Comparison of ENCODE assay signal across 8 cellular contexts in the genomic region with DNA sequence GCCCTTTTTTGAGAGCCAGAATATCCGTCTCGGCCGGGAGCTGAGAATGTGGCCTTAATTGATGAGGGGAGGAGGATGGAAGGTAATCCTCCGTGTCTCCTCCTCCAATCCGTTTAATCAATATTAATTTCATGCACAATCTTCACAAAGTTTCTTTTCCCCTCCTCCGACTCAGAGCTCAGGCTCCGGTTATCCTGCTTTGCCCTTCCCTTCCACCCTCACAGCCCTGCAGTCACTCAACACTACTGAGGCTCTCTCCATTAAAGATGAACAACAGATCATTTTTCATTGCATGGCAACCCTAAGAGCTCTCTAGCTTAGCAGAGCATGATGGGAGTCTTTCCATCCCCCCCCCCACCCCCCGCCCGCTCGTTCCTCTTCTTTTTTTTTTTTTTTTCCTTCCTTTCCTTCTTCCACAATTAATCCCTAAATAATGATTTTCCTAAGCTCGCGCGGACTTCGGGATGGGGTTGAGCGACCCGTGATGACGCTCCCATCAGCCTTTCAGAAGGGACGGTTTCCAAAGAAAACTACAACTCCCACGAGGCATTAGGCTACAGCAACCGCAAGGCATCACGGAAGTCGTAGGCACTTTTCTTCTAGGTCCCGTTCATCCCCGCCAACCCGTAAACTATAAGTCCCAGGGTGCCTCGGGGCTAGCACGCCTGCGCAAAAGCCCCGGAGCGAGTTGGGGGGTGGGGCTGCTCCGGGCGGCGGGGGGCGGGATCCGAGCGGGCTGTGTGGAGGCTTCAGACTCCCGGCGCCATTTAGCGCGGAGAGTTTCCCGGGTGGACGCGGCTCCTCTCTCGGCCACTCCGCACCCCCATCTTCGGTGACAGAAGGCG. TPM values are rescaled to one million over a fixed set of nuclear protein-coding genes. Genes with fewer than 3 reads are reported as not detected.
DNase-seq lines count a peak whose midpoint lies in the region; FAIRE-seq and TF ChIP-seq lines count a peak whose summit lies in the region.

TSS of gene WNK1 (plus strand) at position 752 of the 845 bp plus-strand sequence. CDS start 987 bp downstream, outside the sequence.

- POLR2A ChIA-PET in HEK293T (lab: Yijun Ruan, JAX) = interaction anchor here (0.6 to 4.4 kb wide), 41 partner anchors 10 to 351 kb away, joined by 3 to 43 read pairs (median 4); partner anchors contain the start of genes CCDC77, NINJ2 and RAD52

- H3K4me1 ChIP-seq in neuronal stem cell (ENCODE audit: control insufficient read depth in 2 of 2, insufficient read depth in 1 of 2, low read depth in 1 of 2, low read length in 2 of 2) = peaks cover 1 to 17% of the 10 kb centered on the region in 2 donors

- H3K27ac ChIP-seq in neuronal stem cell (replicated peaks; ENCODE audit: low read length) (peak within 1 kb of the TSS; percentile 93), substantia nigra (ENCODE audit: low read depth, low read length, poor library complexity, severe bottlenecking) (peak within 1 kb of the TSS; percentile 95)

- peak within 1 kb of the TSS; percentile 89 for H3K4me2 ChIP-seq in neuronal stem cell (ENCODE audit: insufficient read depth, low read length, poor library complexity, severe bottlenecking)

- no CpG with 5 or more reads among the region's 47 CpGs for WGBS in neuronal stem cell (ENCODE audit: extremely low coverage in 2 of 2, insufficient read length in 2 of 2, insufficient replicate concordance in 1 of 2), 2 donors

- H4K8ac ChIP-seq in neuronal stem cell (ENCODE audit: low read depth, low read length) = peak within 1 kb of the TSS; percentile 17

- peak within 1 kb of the TSS; percentile 100 for H3K9ac ChIP-seq in neuronal stem cell (ENCODE audit: low read depth, low read length, poor library complexity)

- no peak within 1 kb of the TSS for H2BK12ac ChIP-seq in neuronal stem cell (ENCODE audit: low read length)

- peak within 1 kb of the TSS; percentile 87 for H2AFZ ChIP-seq in neuronal stem cell (ENCODE audit: low read length)

- H3K23ac ChIP-seq in neuronal stem cell (ENCODE audit: low read depth, low read length, poor library complexity) = peak within 1 kb of the TSS; percentile 96

- FAIRE-seq in frontal cortex (lab: Jason Lieb, UNC) = no peak

- H3K4ac ChIP-seq in neuronal stem cell (ENCODE audit: low read length) = peak within 1 kb of the TSS; percentile 37

- H2BK15ac ChIP-seq in neuronal stem cell (ENCODE audit: low read length) = peak within 1 kb of the TSS; percentile 49

- peak within 1 kb of the TSS; percentile 78 to 100 for H3K4me3 ChIP-seq in neuronal stem cell (ENCODE audit: low read length in 2 of 2)

- peak; percentile 97 for DNase-seq in GF-D8 (lab: John Stamatoyannopoulos, UW)
- DNase-seq in HEK293T (ENCODE audit: extremely low spot score) = peak; percentile 91
- peak; percentile 98 for DNase-seq in MV-4-11 (lab: John Stamatoyannopoulos, UW)
- peak; percentile 99 for DNase-seq in SK-MEL-5 (ENCODE audit: low read depth, low spot score)
- DNase-seq in activated naive CD4-positive, alpha-beta T cell treated with Interleukin-2 at 50 U/mL for 16 hours = peak; percentile 97
- peak; percentile 94 to 95 for DNase-seq in frontal cortex (ENCODE audit: low spot score in 2 of 2)
- DNase-seq in neuronal stem cell (ENCODE audit: low spot score) = peak; percentile 98
- DNase-seq in substantia nigra (lab: John Stamatoyannopoulos, UW) = peak in 48 of 49 donors; percentile 87 to 98 (median 96)

- CTCF ChIA-PET in HEK293T (lab: Yijun Ruan, JAX) = interaction anchor here (0.6 to 3.0 kb wide), 10 partner anchors 16 to 182 kb away, joined by 3 to 23 read pairs (median 7); no protein-coding TSS in a partner anchor

- H3K14ac ChIP-seq in neuronal stem cell (ENCODE audit: low read length) = peak within 1 kb of the TSS; percentile 94

- no peak within 1 kb of the TSS for H4K91ac ChIP-seq in neuronal stem cell (ENCODE audit: low read depth, low read length, poor library complexity)

- H3K79me1 ChIP-seq in neuronal stem cell (ENCODE audit: low read depth, low read length) = peaks cover 11% of the 10 kb centered on the region

- H2BK120ac ChIP-seq in neuronal stem cell (ENCODE audit: low read depth, low read length) = no peak within 1 kb of the TSS

- no peaks in the 10 kb centered on the region for H3K27me3 ChIP-seq in neuronal stem cell (ENCODE audit: control insufficient read depth in 3 of 3, insufficient read depth in 3 of 3, low read depth in 1 of 3, low read length in 3 of 3)

- peak within 1 kb of the TSS; percentile 94 for H2AK5ac ChIP-seq in neuronal stem cell (ENCODE audit: low read depth, low read length)

- peak within 1 kb of the TSS; percentile 98 for H3K18ac ChIP-seq in neuronal stem cell (ENCODE audit: low read length)

- no peaks in the 10 kb centered on the region for H3K9me3 ChIP-seq in neuronal stem cell (replicated peaks in 1 of 2; ENCODE audit: control insufficient read depth in 2 of 2, insufficient read depth in 1 of 2, low read depth in 1 of 2, low read length in 2 of 2)

- H2BK5ac ChIP-seq in neuronal stem cell (ENCODE audit: low read length) = peak within 1 kb of the TSS; percentile 87

- in situ Hi-C loops in SK-MEL-5 (cut with HindIII; ENCODE audit: low pct_unique_long_range_greater_than_20kb, low sequenced_read_pairs) = no loop called here

- H3K36me3 ChIP-seq in neuronal stem cell (replicated peaks in 1 of 2; ENCODE audit: control insufficient read depth in 2 of 2, insufficient read depth in 2 of 2, low read length in 2 of 2) = peaks cover 0 to 16% of the 10 kb centered on the region in 2 donors

TF ChIP-seq in HEK293T, 16 proteins besides CTCF, POLR2A, EP300 and RAD21:
- TF ChIP-seq HDGF (IDR thresholded peaks at IDR 0.05; ENCODE audit: borderline replicate concordance) = no peak
- no peak for TF ChIP-seq LEF1 (IDR thresholded peaks at IDR 0.05; ENCODE audit: borderline replicate concordance)
- TF ChIP-seq, protein P1, sequence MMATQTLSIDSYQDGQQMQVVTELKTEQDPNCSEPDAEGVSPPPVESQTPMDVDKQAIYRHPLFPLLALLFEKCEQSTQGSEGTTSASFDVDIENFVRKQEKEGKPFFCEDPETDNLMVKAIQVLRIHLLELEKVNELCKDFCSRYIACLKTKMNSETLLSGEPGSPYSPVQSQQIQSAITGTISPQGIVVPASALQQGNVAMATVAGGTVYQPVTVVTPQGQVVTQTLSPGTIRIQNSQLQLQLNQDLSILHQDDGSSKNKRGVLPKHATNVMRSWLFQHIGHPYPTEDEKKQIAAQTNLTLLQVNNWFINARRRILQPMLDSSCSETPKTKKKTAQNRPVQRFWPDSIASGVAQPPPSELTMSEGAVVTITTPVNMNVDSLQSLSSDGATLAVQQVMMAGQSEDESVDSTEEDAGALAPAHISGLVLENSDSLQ (IDR thresholded peaks at IDR 0.05) = peak; percentile 89
- TF ChIP-seq SP1 (IDR thresholded peaks at IDR 0.05) = no peak
- TF ChIP-seq FOXK2 (IDR thresholded peaks at IDR 0.05) = no peak
- TF ChIP-seq SUZ12 (IDR thresholded peaks at IDR 0.05) = peak; percentile 83
- peak; percentile 73; the same call in 1 of the 2 replicates for TF ChIP-seq CTBP1 (IDR thresholded peaks at IDR 0.05; ENCODE audit: borderline replicate concordance)
- no peak for TF ChIP-seq FOXM1 (IDR thresholded peaks at IDR 0.05; ENCODE audit: borderline replicate concordance)
- TF ChIP-seq ELF4 (IDR thresholded peaks at IDR 0.05) = peak; percentile 70
- no peak; the same call in 1 of the 2 replicates for TF ChIP-seq L3MBTL2 (conservative IDR thresholded peaks at IDR 0.05)
- TF ChIP-seq ZNF384 (IDR thresholded peaks at IDR 0.05) = peak; percentile 78
- no peak for TF ChIP-seq BHLHE40 (IDR thresholded peaks at IDR 0.05; ENCODE audit: borderline replicate concordance)
- no peak for TF ChIP-seq ARNT (IDR thresholded peaks at IDR 0.05)
- TF ChIP-seq NFRKB (IDR thresholded peaks at IDR 0.05) = no peak
- TF ChIP-seq FOXA1 (IDR thresholded peaks at IDR 0.05) = no peak
- no peak for TF ChIP-seq TARDBP (IDR thresholded peaks at IDR 0.05)
TF ChIP-seq in HEK293T: peak in this region for 5.

RNA-seq across cellular contexts. Expression of gene WNK1, which starts in this region (rescaled TPM):
- total RNA-seq in SK-MEL-5 (2014; rRNA removed; shearing (Covaris generic)) = 41.1 and 46.5 TPM in 2 replicates
- 50.7 and 85.8 TPM in 2 replicates for polyA plus RNA-seq in SK-MEL-5 (2015; cell fraction: cytosol; rRNA removed)
- polyA plus RNA-seq in SK-MEL-5 (2015; cell fraction: nucleus; rRNA removed) = 44.0 and 47.8 TPM in 2 replicates
- total RNA-seq in frontal cortex = 48.5 TPM
- 49.9 TPM for polyA plus RNA-seq in neuronal stem cell (2013, experiment 1 of 2)
- 50.8 TPM for polyA plus RNA-seq in neuronal stem cell (2013, experiment 2 of 2)

Comparison
In these comparisons a context has a peak if more than half of its experiments do, and no peak if none do; other contexts are left out.
1. Peak in every context shown above with its lines: DNase-seq, H3K4me3 ChIP-seq and H3K27ac ChIP-seq.